In the genomic region with DNA sequence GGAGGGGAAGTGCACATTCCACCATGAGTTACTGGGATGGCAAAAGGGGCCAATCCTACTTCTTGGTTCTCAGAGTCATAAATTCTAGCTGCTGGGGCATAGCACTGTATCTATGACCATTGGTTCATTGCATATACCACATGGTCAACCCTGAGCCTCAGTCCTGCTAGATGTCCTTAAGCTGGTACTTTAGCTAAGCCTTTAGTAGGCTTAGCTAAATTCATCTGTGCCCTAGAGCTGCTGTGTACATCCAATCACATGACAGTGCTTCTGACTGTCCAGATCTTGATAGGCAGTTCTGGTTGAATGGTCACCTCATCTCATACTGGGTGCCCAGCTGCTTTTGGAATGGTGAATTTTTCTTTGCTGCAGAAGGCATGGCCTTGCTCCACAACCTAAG, we compare ENCODE assay signal across 21 cellular contexts.
"Had no signal": no experiment of that assay in that cellular context is flagged by ENCODE, and none has a peak within 500 bp of the region (broad histone marks: within the 10 kb centered on the region; RNA-seq: fewer than 3 reads in every experiment).

No MANE protein-coding gene starts in this region.

- H3K27me3 ChIP-seq: esophagus squamous epithelium, gastrocnemius medialis, sigmoid colon, upper lobe of left lung had no signal

- ATAC-seq: gastrocnemius medialis; stimulated activated naive B cell treated with anti-CD40 and anti-IgM and Interleukin-4, amounts not matched to agents 10 μg/mL and 1 μg/mL and 100 μg/mL, for 72 hours had no signal

- H3K4me3 ChIP-seq: coronary artery, esophagus squamous epithelium, gastrocnemius medialis, sigmoid colon, smooth muscle cell, thoracic aorta, upper lobe of left lung had no signal

- H3K9me3 ChIP-seq: esophagus squamous epithelium, gastrocnemius medialis, sigmoid colon, thoracic aorta, upper lobe of left lung had no signal

- H3K4me2 ChIP-seq: smooth muscle cell had no signal

- DNase-seq: activated CD4-positive, alpha-beta memory T cell treated with anti-CD3 and anti-CD28 coated beads for 36 hours; activated CD4-positive, alpha-beta T cell treated with anti-CD3 and anti-CD28 coated beads for 4 hours; activated CD4-positive, CD25-positive, alpha-beta regulatory T cell; activated effector memory CD4-positive, alpha-beta T cell treated with Interleukin-2 at 50 U/mL for 16 hours; activated naive CD4-positive, alpha-beta T cell treated with anti-CD3 and anti-CD28 coated beads for 36 hours; activated naive CD8-positive, alpha-beta T cell treated with anti-CD3 and anti-CD28 coated beads, Interleukin-2, amount 10 ng/mL, durations not matched to agents 7 days and 5 days; activated T-cell treated with anti-CD3 and anti-CD28 coated beads, Interleukin-2, amount 50 U/mL, for 72 hours; amniotic stem cell; cerebellar nuclear complex; esophagus squamous epithelium; gastrocnemius medialis; hippocampal formation; kidney glomerular epithelial cell; nucleus accumbens; sigmoid colon; stimulated activated CD4-positive, alpha-beta T cell treated with anti-CD3 and anti-CD28 coated beads, Interleukin-15, amount 100 ng/mL, for 24 hours; stimulated activated naive B cell treated with anti-CD40 and anti-IgM and Interleukin-4, amounts not matched to agents 10 μg/mL and 1 μg/mL and 100 μg/mL, for 72 hours; upper lobe of left lung had no signal

- H3K27ac ChIP-seq: coronary artery, esophagus squamous epithelium, gastrocnemius medialis, sigmoid colon, thoracic aorta, upper lobe of left lung had no signal
